9 cellular contexts compared by ENCODE assay signal in genomic region chr21:34844033-34844923, GRCh38.
DNase-seq lines count a peak whose midpoint lies in the region; ATAC-seq, FAIRE-seq and TF ChIP-seq lines count a peak whose summit lies in the region.
"Had no signal": no experiment of that assay in that cellular context is flagged by ENCODE, and none has a peak within 500 bp of the region (broad histone marks: within the 10 kb centered on the region; RNA-seq: fewer than 3 reads in every experiment).

No MANE protein-coding gene starts in this region.

- ATAC-seq in GM12878 (peak; percentile 81), upper lobe of right lung (peak; percentile 65), HG02623 (IDR thresholded peaks at IDR 0.05; ENCODE audit: unreplicated experiment) (no peak)

- no peak overlapping the region for H3K9ac ChIP-seq in GM12878 (ENCODE audit: control insufficient read depth, insufficient read depth, low read length)

- CTCF ChIA-PET in activated naive CD4-positive, alpha-beta T cell treated with anti-CD3 and anti-CD28 coated beads for 36 hours (lab: Charles Lee), result no interaction called here
- CTCF ChIA-PET in activated naive CD4-positive, alpha-beta T cell treated with anti-CD3 and anti-CD28 coated beads, Interleukin-2, amount 10 ng/mL, durations not matched to agents 7 days and 5 days (lab: Charles Lee), result interaction anchor here (1.2 kb wide), 1 partner anchor 45 kb away, joined by 3 read pairs; no protein-coding TSS in a partner anchor
- CTCF ChIA-PET in GM12878 (lab: Yijun Ruan, JAX), result no interaction called here

- TF ChIP-seq CTCF in GM12878 (IDR thresholded peaks at IDR 0.05 in 2 of 3, conservative IDR thresholded peaks at IDR 0.05 in 1 of 3; ENCODE audit: control insufficient read depth in 2 of 3, extremely low read depth in 1 of 3, insufficient read depth in 1 of 3, low read depth in 3 of 3, low read length in 3 of 3), result no peak
- TF ChIP-seq CTCF in lower leg skin (IDR thresholded peaks at IDR 0.05), result no peak
- no peak for TF ChIP-seq CTCF in upper lobe of right lung (IDR thresholded peaks at IDR 0.05)

- POLR2A ChIA-PET in GM12878 (lab: Charles Lee), result interaction anchor here (0.9 kb wide), 1 partner anchor 30 kb away, joined by 4 read pairs; no protein-coding TSS in a partner anchor

- SMC1A ChIA-PET in GM12878 (lab: Charles Lee; ENCODE audit: uncharacterized antibody, unreplicated experiment), result interaction anchor here (0.7 to 1.4 kb wide), 2 partner anchors 22 to 37 kb away, joined by 3 read pairs; no protein-coding TSS in a partner anchor

- no peaks in the 10 kb centered on the region for H3K79me2 ChIP-seq in GM12878 (ENCODE audit: control insufficient read depth, insufficient read depth, low read length)

- H2AFZ ChIP-seq in GM12878 (ENCODE audit: control insufficient read depth, low read depth, low read length), result no peak overlapping the region

- intact Hi-C loops in activated naive CD4-positive, alpha-beta T cell treated with anti-CD3 and anti-CD28 coated beads for 36 hours (cut with micrococcal nuclease), result loop anchor here (2.0 kb wide), 1 partner anchor 37 kb away; no protein-coding TSS in a partner anchor
- intact Hi-C loops in GM12878 (cut with micrococcal nuclease; ENCODE audit: unreplicated experiment) (no loop called here), lower leg skin (cut with DNase I; ENCODE audit: low total_unique reads) (no loop called here), upper lobe of right lung (cut with DNase I) (no loop called here)

- H3K27me3 ChIP-seq in GM12878 (replicated peaks in 1 of 2; ENCODE audit: control insufficient read depth in 2 of 2, insufficient read depth in 2 of 2, low read length in 1 of 2) (no peaks in the 10 kb centered on the region), upper lobe of right lung (no peaks in the 10 kb centered on the region)

- in situ Hi-C loops in GM12878 (cut with MboI), result no loop called here

- H3K4me3 ChIP-seq in GM12878 (no peak overlapping the region), lower leg skin (ENCODE audit: low read depth, poor library complexity, severe bottlenecking) (no peak overlapping the region), upper lobe of right lung (no peak overlapping the region)

- H3K36me3 ChIP-seq in GM12878 (ENCODE audit: control insufficient read depth in 2 of 2, insufficient read depth in 2 of 2, low read length in 1 of 2) (no peaks in the 10 kb centered on the region), upper lobe of right lung (peaks cover 40% of the 10 kb centered on the region)

- TF ChIP-seq EP300 in GM12878 (IDR thresholded peaks at IDR 0.05; ENCODE audit: borderline replicate concordance in 1 of 2, control insufficient read depth in 1 of 2, low read depth in 2 of 2, low read length in 2 of 2), result no peak; a peak in 1 of 4 replicates

- WGBS in GM12878 (ENCODE audit: insufficient coverage, insufficient replicate concordance, low lambda C conversion rate, missing lambda C conversion rate), result 72% methylated on average over 12 of the region's 12 CpGs
- WGBS in lower leg skin, 2 donors, result 42 to 45% methylated on average over 12 of the region's 12 CpGs

- H3K27ac ChIP-seq in GM12878 (ENCODE audit: control insufficient read depth, insufficient read depth), result no peak overlapping the region
- H3K27ac ChIP-seq in upper lobe of right lung, result peak overlapping the region; percentile 44

- H3K36me3 Mint-ChIP-seq in activated naive CD4-positive, alpha-beta T cell treated with anti-CD3 and anti-CD28 coated beads for 36 hours (ENCODE audit: low read depth), result peaks cover 41% of the 10 kb centered on the region
- H3K36me3 Mint-ChIP-seq in activated naive CD4-positive, alpha-beta T cell treated with anti-CD3 and anti-CD28 coated beads, Interleukin-2, amount 10 ng/mL, durations not matched to agents 7 days and 5 days, result peaks cover 33% of the 10 kb centered on the region

- FAIRE-seq in GM12878 (lab: Jason Lieb, UNC), result no peak
- FAIRE-seq in urothelium cell line (lab: Jason Lieb, UNC), result no peak

- RAD21 ChIA-PET in GM12878 (lab: Charles Lee; ENCODE audit: unreplicated experiment), result interaction anchor here (0.7 to 1.5 kb wide), 2 partner anchors 23 to 41 kb away, joined by 3 to 6 read pairs; no protein-coding TSS in a partner anchor

- H3K27ac Mint-ChIP-seq in activated naive CD4-positive, alpha-beta T cell treated with anti-CD3 and anti-CD28 coated beads for 36 hours, result peak overlapping the region; percentile 77
- no peak overlapping the region for H3K27ac Mint-ChIP-seq in activated naive CD4-positive, alpha-beta T cell treated with anti-CD3 and anti-CD28 coated beads, Interleukin-2, amount 10 ng/mL, durations not matched to agents 7 days and 5 days

- H3K27me3 Mint-ChIP-seq in activated naive CD4-positive, alpha-beta T cell treated with anti-CD3 and anti-CD28 coated beads for 36 hours (ENCODE audit: low read depth), result no peaks in the 10 kb centered on the region
- no peaks in the 10 kb centered on the region for H3K27me3 Mint-ChIP-seq in activated naive CD4-positive, alpha-beta T cell treated with anti-CD3 and anti-CD28 coated beads, Interleukin-2, amount 10 ng/mL, durations not matched to agents 7 days and 5 days

- peak overlapping the region; percentile 80 for H3K4me2 ChIP-seq in GM12878 (ENCODE audit: control insufficient read depth, insufficient read depth)

- no peaks in the 10 kb centered on the region for H3K9me3 Mint-ChIP-seq in activated naive CD4-positive, alpha-beta T cell treated with anti-CD3 and anti-CD28 coated beads for 36 hours
- H3K9me3 Mint-ChIP-seq in activated naive CD4-positive, alpha-beta T cell treated with anti-CD3 and anti-CD28 coated beads, Interleukin-2, amount 10 ng/mL, durations not matched to agents 7 days and 5 days, result no peaks in the 10 kb centered on the region

- BruUV-seq in GM12878 (replicated peaks; lab: Mats Ljungman, UMichigan), result no TSS peak

- peaks cover 49% of the 10 kb centered on the region for H3K4me1 Mint-ChIP-seq in activated naive CD4-positive, alpha-beta T cell treated with anti-CD3 and anti-CD28 coated beads for 36 hours (ENCODE audit: low read depth)
- H3K4me1 Mint-ChIP-seq in activated naive CD4-positive, alpha-beta T cell treated with anti-CD3 and anti-CD28 coated beads, Interleukin-2, amount 10 ng/mL, durations not matched to agents 7 days and 5 days, result peaks cover 46% of the 10 kb centered on the region

- TF ChIP-seq RAD21 in GM12878 (IDR thresholded peaks at IDR 0.05; ENCODE audit: insufficient read depth, low read depth, low read length), result no peak

- peak; percentile 42 for DNase-seq in activated naive CD4-positive, alpha-beta T cell treated with anti-CD3 and anti-CD28 coated beads for 36 hours
- DNase-seq in activated naive CD4-positive, alpha-beta T cell treated with anti-CD3 and anti-CD28 coated beads, Interleukin-2, amount 10 ng/mL, durations not matched to agents 7 days and 5 days, result no peak
- DNase-seq in GM12878 (ENCODE audit: low read depth, low spot score), result no peak
- peak; percentile 72 to 95 for DNase-seq in lower leg skin (ENCODE audit: low spot score in 2 of 2)
- DNase-seq in upper lobe of right lung, result no peak
- no peak for DNase-seq in urothelium cell line (ENCODE audit: low spot score)
- DNase-seq in 8988T, result no peak
- DNase-seq: kidney glomerular epithelial cell had no signal

- H3K4me1 ChIP-seq in GM12878 (ENCODE audit: control insufficient read depth, insufficient read depth, low read length) (peaks cover 32% of the 10 kb centered on the region), upper lobe of right lung (peaks cover 46% of the 10 kb centered on the region)

- no peaks in the 10 kb centered on the region; the same call in 1 of the 2 replicates for H4K20me1 ChIP-seq in GM12878 (ENCODE audit: control insufficient read depth, insufficient read depth)

- no peak overlapping the region for H3K4me3 Mint-ChIP-seq in activated naive CD4-positive, alpha-beta T cell treated with anti-CD3 and anti-CD28 coated beads for 36 hours
- no peak overlapping the region for H3K4me3 Mint-ChIP-seq in activated naive CD4-positive, alpha-beta T cell treated with anti-CD3 and anti-CD28 coated beads, Interleukin-2, amount 10 ng/mL, durations not matched to agents 7 days and 5 days

- H3K9me3 ChIP-seq in GM12878 (replicated peaks; ENCODE audit: control insufficient read depth, insufficient read depth, low read length), result no peaks in the 10 kb centered on the region
- H3K9me3 ChIP-seq in upper lobe of right lung, result no peaks in the 10 kb centered on the region

- no peak; the same call in 1 of the 2 replicates for TF ChIP-seq POLR2A in GM12878 (IDR thresholded peaks at IDR 0.05; ENCODE audit: low read depth, low read length)
- TF ChIP-seq POLR2A in lower leg skin (IDR thresholded peaks at IDR 0.05), result no peak

TF ChIP-seq in GM12878, 131 proteins besides CTCF, POLR2A, EP300 and RAD21 (continues in another document):
- no peak for TF ChIP-seq SMAD5 (IDR thresholded peaks at IDR 0.05; ENCODE audit: low read depth)
- TF ChIP-seq ZBED1 (IDR thresholded peaks at IDR 0.05; ENCODE audit: borderline replicate concordance), result no peak
- TF ChIP-seq ZNF24 (IDR thresholded peaks at IDR 0.05), result peak; percentile 97
- TF ChIP-seq NBN (IDR thresholded peaks at IDR 0.05), result no peak
- TF ChIP-seq SMAD1 (IDR thresholded peaks at IDR 0.05; ENCODE audit: low read depth, partially characterized antibody), result no peak

Comparison
In these comparisons a context has a peak if more than half of its experiments do, and no peak if none do; other contexts are left out.
1. DNase-seq: peak in activated naive CD4-positive, alpha-beta T cell treated with anti-CD3 and anti-CD28 coated beads for 36 hours (single experiment) and lower leg skin (2 of 2); none in activated naive CD4-positive, alpha-beta T cell treated with anti-CD3 and anti-CD28 coated beads, Interleukin-2, amount 10 ng/mL, durations not matched to agents 7 days and 5 days (single experiment), GM12878 (single experiment), upper lobe of right lung (single experiment), urothelium cell line (single experiment) and 8988T (single experiment).